Comparison of ENCODE assay signal across 8 cellular contexts in genomic region chr4:184383497-184384055, GRCh38.
A peak's percentile ranks its signal among the peaks of the same experiment; 100 is the strongest.
DNase-seq lines count a peak whose midpoint lies in the region; ATAC-seq and TF ChIP-seq lines count a peak whose summit lies in the region.

No MANE protein-coding gene starts in this region.

- H3K27ac Mint-ChIP-seq in natural killer cell treated with Interleukin-12 subunit alpha and Interleukin-12 subunit beta and Interleukin-15 and Interleukin-18, amount 100 ng/mL, for 72 hours = peak overlapping the region; percentile 65 to 80

- peak; percentile 86 for DNase-seq in Caki2 (ENCODE audit: low read depth)
- DNase-seq in NCI-H69 (lab: John Stamatoyannopoulos, UW) = peak; percentile 10
- peak in 2 of 10 donors; percentile 25 to 32 for DNase-seq in dorsolateral prefrontal cortex
- DNase-seq in natural killer cell treated with Interleukin-12 subunit alpha and Interleukin-12 subunit beta and Interleukin-15 and Interleukin-18, amount 100 ng/mL, for 72 hours (ENCODE audit: low spot score) = no peak
- no peak for DNase-seq in mesenteric fat pad (ENCODE audit: low spot score)
- no peak for DNase-seq in posterior cingulate gyrus

- in situ Hi-C loops in Caki2 (cut with HindIII; ENCODE audit: low pct_unique_long_range_greater_than_20kb, low sequenced_read_pairs) = no loop called here

- peak overlapping the region; percentile 62 for H3K4me3 Mint-ChIP-seq in natural killer cell treated with Interleukin-12 subunit alpha and Interleukin-12 subunit beta and Interleukin-15 and Interleukin-18, amount 100 ng/mL, for 72 hours

- peaks cover 16% of the 10 kb centered on the region for H3K36me3 Mint-ChIP-seq in natural killer cell treated with Interleukin-12 subunit alpha and Interleukin-12 subunit beta and Interleukin-15 and Interleukin-18, amount 100 ng/mL, for 72 hours

- H3K27me3 ChIP-seq in dorsolateral prefrontal cortex = no peaks in the 10 kb centered on the region

- TF ChIP-seq CTCF in dorsolateral prefrontal cortex (IDR thresholded peaks at IDR 0.05 in 54 of 56, conservative IDR thresholded peaks at IDR 0.05 in 2 of 56; ENCODE audit: low read depth in 1 of 56, partially characterized antibody in 56 of 56) = no peak

- H3K27me3 Mint-ChIP-seq in natural killer cell treated with Interleukin-12 subunit alpha and Interleukin-12 subunit beta and Interleukin-15 and Interleukin-18, amount 100 ng/mL, for 72 hours = no peaks in the 10 kb centered on the region

- H3K4me1 Mint-ChIP-seq in natural killer cell treated with Interleukin-12 subunit alpha and Interleukin-12 subunit beta and Interleukin-15 and Interleukin-18, amount 100 ng/mL, for 72 hours (ENCODE audit: low read depth in 2 of 2) = peaks cover 36 to 46% of the 10 kb centered on the region in 2 donors

- intact Hi-C loops in dorsolateral prefrontal cortex (cut with DNase I) = loop anchor here in 1 of 2 donors (5.0 kb wide), 1 partner anchor 116 kb away; no protein-coding TSS in a partner anchor
- intact Hi-C loops in posterior cingulate gyrus (cut with DNase I) = loop anchor here (10.0 kb wide), 2 partner anchors 91 to 119 kb away; partner anchors contain the start of gene IRF2

- peak overlapping the region in 43 of 59 donors; percentile 1 to 52 (median 22) for H3K4me3 ChIP-seq in dorsolateral prefrontal cortex

- H3K27ac ChIP-seq in dorsolateral prefrontal cortex = peak overlapping the region in 55 of 59 donors; percentile 3 to 87 (median 65)

- ATAC-seq in natural killer cell treated with Interleukin-12 subunit alpha and Interleukin-12 subunit beta and Interleukin-15 and Interleukin-18, amount 100 ng/mL, for 72 hours = no peak
- ATAC-seq in HG03521 (IDR thresholded peaks at IDR 0.05; ENCODE audit: unreplicated experiment) = no peak
- no peak for ATAC-seq in GM19452 (IDR thresholded peaks at IDR 0.05; ENCODE audit: unreplicated experiment)

- H3K9me3 Mint-ChIP-seq in natural killer cell treated with Interleukin-12 subunit alpha and Interleukin-12 subunit beta and Interleukin-15 and Interleukin-18, amount 100 ng/mL, for 72 hours = no peaks in the 10 kb centered on the region

Comparison
In these comparisons a context has a peak if more than half of its experiments do, and no peak if none do; other contexts are left out.
1. DNase-seq: peak in Caki2 (single experiment) and NCI-H69 (single experiment); none in natural killer cell treated with Interleukin-12 subunit alpha and Interleukin-12 subunit beta and Interleukin-15 and Interleukin-18, amount 100 ng/mL, for 72 hours (single experiment), mesenteric fat pad (single experiment) and posterior cingulate gyrus (0 of 10).